6 cellular contexts compared by ENCODE assay signal in genomic region chr13:95391785-95392184, GRCh38.
"Had no signal": no experiment of that assay in that cellular context is flagged by ENCODE, and none has a peak within 500 bp of the region (broad histone marks: within the 10 kb centered on the region; RNA-seq: fewer than 3 reads in every experiment).

No MANE protein-coding gene starts in this region.

- DNase-seq: H9, HCEC 1CT, KBM-7 had no signal

- H3K4me3 ChIP-seq: GM23338 had no signal

- H3K4me2 ChIP-seq: GM23338 had no signal

- ATAC-seq: GM23338, HepG2 had no signal

- H2AFZ ChIP-seq: GM23338 had no signal

- H3K27ac ChIP-seq: HL-60 had no signal
